ENCODE assay signal across 8 cellular contexts in the genomic region with DNA sequence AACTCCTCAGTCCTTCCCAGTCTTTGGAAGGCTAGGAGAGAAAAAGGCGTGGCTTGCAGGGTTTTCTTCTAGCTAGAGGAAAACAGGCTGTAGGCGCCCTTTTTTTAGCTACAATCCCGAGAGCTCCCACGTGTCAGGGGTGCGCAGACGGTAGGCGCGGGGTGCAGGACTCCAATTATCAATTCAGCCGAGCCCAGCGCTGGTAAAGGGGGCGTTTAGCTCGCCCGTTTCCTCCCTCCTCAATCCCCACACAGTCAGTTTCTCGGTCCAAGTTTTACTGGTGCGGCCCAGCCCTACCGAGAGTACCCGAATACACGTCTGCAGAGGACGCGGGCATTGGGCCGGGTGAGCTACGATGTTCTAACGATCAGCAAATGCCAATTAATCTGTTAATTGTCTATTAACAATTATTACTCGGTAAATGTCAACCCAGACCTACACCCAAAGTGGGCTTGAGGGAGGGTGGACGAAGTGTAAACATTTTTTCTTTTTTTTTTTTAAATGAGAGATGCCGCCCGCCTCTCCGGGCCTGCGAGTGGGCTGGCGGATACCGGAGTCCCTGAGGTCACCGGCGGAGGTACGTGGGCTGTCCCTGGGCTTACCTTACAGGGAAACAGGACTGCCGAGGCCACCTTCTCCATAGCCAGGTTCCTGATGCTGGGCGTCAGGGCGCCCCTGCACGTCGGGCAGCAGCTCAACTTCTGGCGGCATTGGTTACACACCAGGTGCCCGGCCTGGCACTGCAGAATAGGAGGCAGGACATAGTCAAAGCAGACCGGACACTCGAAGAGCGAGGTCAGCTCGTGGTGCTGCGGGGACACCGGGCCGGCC. TPM values are rescaled to one million over a fixed set of nuclear protein-coding genes. Genes with fewer than 3 reads are reported as not detected.
DNase-seq lines count a peak whose midpoint lies in the region; ATAC-seq and TF ChIP-seq lines count a peak whose summit lies in the region.

No MANE protein-coding gene starts in this region.

- peak overlapping the region; percentile 80 for H2AFZ ChIP-seq in trophoblast cell (ENCODE audit: insufficient read depth, low read length, poor library complexity)

- ATAC-seq in RWPE2 (ENCODE audit: low read depth) (peak; percentile 7; the same call in 1 of the 3 replicates), left ventricle myocardium superior (peak; percentile 15), HG03045 (IDR thresholded peaks at IDR 0.05; ENCODE audit: unreplicated experiment) (no peak)

- peak overlapping the region; percentile 92 for H3K4ac ChIP-seq in trophoblast cell (ENCODE audit: low read depth, low read length)

- H3K27me3 ChIP-seq in RWPE2 (ENCODE audit: insufficient read depth, poor library complexity, severe bottlenecking): no peaks in the 10 kb centered on the region
- no peaks in the 10 kb centered on the region for H3K27me3 ChIP-seq in trophoblast cell (ENCODE audit: insufficient read depth, low read length)

- DNase-seq in HT1080 (ENCODE audit: low read depth) (peak; percentile 72), RWPE2 (ENCODE audit: low spot score) (no peak), amygdala (lab: John Stamatoyannopoulos, UW) (peak in 48 of 56 donors; percentile 6 to 70 (median 31)), left ventricle myocardium superior (peak; percentile 58), trophoblast cell (peak in 1 of 2 donors; percentile 41), NK-92 (lab: John Stamatoyannopoulos, UW; ENCODE audit: unreplicated experiment) (no peak)

- H2BK12ac ChIP-seq in trophoblast cell (ENCODE audit: low read length): peak overlapping the region; percentile 12

- peak overlapping the region; percentile 86 for H3K18ac ChIP-seq in trophoblast cell (ENCODE audit: low read length)

- peak overlapping the region; percentile 97 for H3K27ac ChIP-seq in C4-2B
- peak overlapping the region; percentile 81 for H3K27ac ChIP-seq in RWPE2 (ENCODE audit: poor library complexity, severe bottlenecking)
- peak overlapping the region; percentile 97 for H3K27ac ChIP-seq in trophoblast cell (ENCODE audit: low read depth, low read length)

- H3K79me2 ChIP-seq in trophoblast cell (ENCODE audit: control insufficient read depth, insufficient read depth, low read length, poor library complexity): peaks cover 22% of the 10 kb centered on the region

- peaks cover 22% of the 10 kb centered on the region for H3K79me1 ChIP-seq in trophoblast cell (ENCODE audit: low read length)

- H3K4me1 ChIP-seq in RWPE2 (ENCODE audit: insufficient read depth, poor library complexity, severe bottlenecking) (peaks cover 29% of the 10 kb centered on the region), trophoblast cell (ENCODE audit: control insufficient read depth in 1 of 2, insufficient read depth in 2 of 2, low read length in 2 of 2) (peaks cover 14 to 16% of the 10 kb centered on the region in 2 experiments)

- peak overlapping the region; percentile 91 for H4K8ac ChIP-seq in trophoblast cell (ENCODE audit: low read depth, low read length)

- H2BK5ac ChIP-seq in trophoblast cell (ENCODE audit: low read depth, low read length, poor library complexity): peak overlapping the region; percentile 88

- intact Hi-C loops in left ventricle myocardium superior (cut with micrococcal nuclease): no loop called here

- no peak for TF ChIP-seq CTCF in C4-2B (conservative IDR thresholded peaks at IDR 0.05)
- TF ChIP-seq CTCF in RWPE2 (IDR thresholded peaks at IDR 0.05; ENCODE audit: poor library complexity, severe bottlenecking): no peak

- H2BK120ac ChIP-seq in trophoblast cell (ENCODE audit: insufficient read depth, low read length, poor library complexity): peak overlapping the region; percentile 78

- peak overlapping the region; percentile 84 for H3K4me2 ChIP-seq in trophoblast cell (ENCODE audit: low read length)

- H3K36me3 ChIP-seq in RWPE2 (ENCODE audit: low read depth) (peaks cover 34% of the 10 kb centered on the region), trophoblast cell (ENCODE audit: control insufficient read depth in 1 of 2, insufficient read depth in 2 of 2, low read length in 2 of 2) (peaks cover 0 to 6% of the 10 kb centered on the region in 2 experiments)

- H3K23ac ChIP-seq in trophoblast cell (ENCODE audit: low read length): no peak overlapping the region

- H4K91ac ChIP-seq in trophoblast cell (ENCODE audit: low read depth, low read length): peak overlapping the region; percentile 95

- H3K9me3 ChIP-seq in RWPE2 (ENCODE audit: severe bottlenecking) (no peaks in the 10 kb centered on the region), trophoblast cell (ENCODE audit: insufficient read depth, low read depth, low read length) (no peaks in the 10 kb centered on the region)

- no CpG with 5 or more reads among the region's 48 CpGs for WGBS in trophoblast cell (ENCODE audit: extremely low coverage, insufficient coverage, insufficient read length)

- peak overlapping the region; percentile 92 for H4K12ac ChIP-seq in trophoblast cell (ENCODE audit: low read depth, low read length)

- H3K4me3 ChIP-seq in RWPE2 (ENCODE audit: severe bottlenecking) (peak overlapping the region; percentile 86), trophoblast cell (ENCODE audit: low read depth, low read length) (peak overlapping the region; percentile 94)

- H3K14ac ChIP-seq in trophoblast cell (ENCODE audit: low read length): peak overlapping the region; percentile 91

- peak overlapping the region; percentile 95 for H3K9ac ChIP-seq in trophoblast cell (ENCODE audit: low read length)

- peak overlapping the region; percentile 63 for H2AK5ac ChIP-seq in trophoblast cell (ENCODE audit: low read length)

RNA-seq across cellular contexts. Expression of gene SIAH2, which starts 0.9 kb away (rescaled TPM):
- 44.3 and 71.8 TPM in 2 replicates for total RNA-seq in HT1080 (2014; rRNA removed; shearing (Covaris generic))
- polyA plus RNA-seq in HT1080 (2015; cell fraction: cytosol; rRNA removed): 40.9 and 44.3 TPM in 2 replicates
- polyA plus RNA-seq in HT1080 (2015; cell fraction: nucleus; rRNA removed): 21.4 and 22.3 TPM in 2 replicates
- 23.2 TPM for total RNA-seq in left ventricle myocardium superior
- 85.5 and 90.6 TPM in 2 replicates for polyA plus RNA-seq in trophoblast cell (2013)

RNA-seq across cellular contexts. Expression of gene ERICH6, which starts 58.3 kb away (rescaled TPM):
- not detected in 2 replicates for total RNA-seq in HT1080 (2014; rRNA removed; shearing (Covaris generic))
- polyA plus RNA-seq in HT1080 (2015; cell fraction: cytosol; rRNA removed): 0.03 TPM in 1 of 2 replicates, not detected in the other
- polyA plus RNA-seq in HT1080 (2015; cell fraction: nucleus; rRNA removed): 0.10 TPM in 1 of 2 replicates, not detected in the other
- total RNA-seq in left ventricle myocardium superior: not detected
- 0.03 and 0.06 TPM in 2 replicates for polyA plus RNA-seq in trophoblast cell (2013)

Comparison
In these comparisons a context has a peak if more than half of its experiments do, and no peak if none do; other contexts are left out.
1. DNase-seq: peak in HT1080 (single experiment), amygdala (48 of 56) and left ventricle myocardium superior (single experiment); none in RWPE2 (single experiment) and NK-92 (single experiment).
2. Peak in every context shown above with its lines, with median percentiles within 50 percentile points of each other: H3K27ac ChIP-seq.